Comparison of ENCODE assay signal across 8 cellular contexts in the genomic region with DNA sequence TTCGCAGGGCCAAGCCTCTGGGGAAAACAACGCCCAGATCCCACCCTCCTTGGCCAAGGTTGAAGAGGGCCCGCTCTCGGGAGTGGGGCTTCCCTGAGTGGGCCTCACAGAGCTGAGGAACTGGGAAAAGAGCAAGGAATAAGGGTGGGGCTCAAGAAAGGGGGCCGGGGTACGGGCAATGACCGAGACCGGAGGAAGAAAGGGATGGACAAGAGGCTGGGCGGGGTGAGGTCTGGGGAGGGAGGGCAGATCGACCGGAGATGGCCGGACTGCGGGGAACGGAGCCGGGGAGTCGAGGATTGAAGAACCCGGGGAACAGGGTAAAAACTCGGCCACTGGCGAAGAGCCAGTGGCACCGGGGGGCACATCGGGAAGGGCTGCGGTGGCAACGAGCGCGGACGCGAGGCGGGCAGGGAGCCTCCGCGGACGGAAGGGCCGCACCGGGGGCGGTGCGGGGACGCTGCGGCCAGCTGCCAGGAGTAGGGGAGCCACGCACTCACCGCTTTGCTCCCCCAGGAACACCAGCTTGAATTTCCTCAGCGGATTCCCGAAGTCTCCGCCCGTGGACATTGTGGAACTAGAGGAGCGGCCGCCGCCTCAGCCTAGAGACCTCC. TPM values are rescaled to one million over a fixed set of nuclear protein-coding genes. Genes with fewer than 3 reads are reported as not detected.
DNase-seq lines count a peak whose midpoint lies in the region; ATAC-seq and TF ChIP-seq lines count a peak whose summit lies in the region.

No MANE protein-coding gene starts in this region.

- ATAC-seq in HG03097 (IDR thresholded peaks at IDR 0.05; ENCODE audit: low FRiP score, unreplicated experiment) (peak; percentile 11), lower lobe of right lung (peak; percentile 49 to 57)

- peak overlapping the region; percentile 89 for H3K4me2 ChIP-seq in SU-DHL-6 (ENCODE audit: low read depth, low read length, poor library complexity, severe bottlenecking)

- peak; percentile 7 for DNase-seq in stimulated activated CD4-positive, alpha-beta T cell treated with anti-CD3 and anti-CD28 coated beads, Interleukin-12 subunit alpha, Interleukin-12 subunit beta, amount 100 ng/mL, for 4 hours
- no peak for DNase-seq in stimulated activated CD4-positive, alpha-beta T cell treated with anti-CD3 and anti-CD28 coated beads, Interleukin-4, amount 100 ng/mL, for 24 hours
- peak; percentile 41 for DNase-seq in dermis blood vessel endothelial cell
- peak; percentile 65 for DNase-seq in lower lobe of right lung
- peak; percentile 11 for DNase-seq in stromal cell of bone marrow (ENCODE audit: low read depth)
- no peak for DNase-seq in cerebellar nuclear complex (lab: John Stamatoyannopoulos, UW)

- no peaks in the 10 kb centered on the region for H3K9me2 ChIP-seq in SU-DHL-6 (replicated peaks; ENCODE audit: insufficient read depth, low read length)

- H4K20me1 ChIP-seq in SU-DHL-6 (ENCODE audit: low read depth, low read length), result peaks cover 14% of the 10 kb centered on the region; the same call in 1 of the 2 replicates

- peaks cover 51% of the 10 kb centered on the region for H3K79me2 ChIP-seq in SU-DHL-6 (ENCODE audit: insufficient read depth, low read length)

- H3F3A ChIP-seq in SU-DHL-6 (ENCODE audit: insufficient read depth), result peaks cover 28% of the 10 kb centered on the region

- H3K27ac ChIP-seq in SU-DHL-6 (ENCODE audit: low read depth, low read length), result 0 out of 2 replicates have a peak overlapping the region, but pooled peaks have one; percentile 56
- peak overlapping the region; percentile 95 for H3K27ac ChIP-seq in lower lobe of right lung

- peak overlapping the region; percentile 83 for H3K9ac ChIP-seq in SU-DHL-6 (ENCODE audit: low read length)

- H3K36me3 ChIP-seq in SU-DHL-6 (ENCODE audit: low read length) (no peaks in the 10 kb centered on the region), lower lobe of right lung (no peaks in the 10 kb centered on the region)

- intact Hi-C loops in lower lobe of right lung (cut with DNase I), result no loop called here

- H2AFZ ChIP-seq in SU-DHL-6 (ENCODE audit: low read depth, low read length, severe bottlenecking), result peak overlapping the region; percentile 72

- H3K27me3 ChIP-seq in SU-DHL-6 (ENCODE audit: low read length) (no peaks in the 10 kb centered on the region), lower lobe of right lung (ENCODE audit: low read depth) (no peaks in the 10 kb centered on the region)

- peaks cover 33% of the 10 kb centered on the region for H3K4me1 ChIP-seq in lower lobe of right lung

- H3K4me3 ChIP-seq in SU-DHL-6 (ENCODE audit: insufficient read depth, low read length, poor library complexity, severe bottlenecking) (peak overlapping the region; percentile 84), lower lobe of right lung (peak overlapping the region; percentile 92)

- TF ChIP-seq CTCF in SU-DHL-6 (IDR thresholded peaks at IDR 0.05; ENCODE audit: insufficient read depth, low read length, poor library complexity, severe bottlenecking), result no peak
- no peak for TF ChIP-seq CTCF in lower lobe of right lung (IDR thresholded peaks at IDR 0.05)

- H3K9me3 ChIP-seq in SU-DHL-6 (ENCODE audit: insufficient read depth, low read length) (no peaks in the 10 kb centered on the region), lower lobe of right lung (no peaks in the 10 kb centered on the region)

RNA-seq across cellular contexts. Expression of a gene that starts 0.7 kb away (rescaled TPM):
- total RNA-seq in dermis blood vessel endothelial cell (145 and 175 TPM in 2 replicates), lower lobe of right lung (128 TPM)

RNA-seq across cellular contexts. Expression of a gene that starts 27.5 kb away (rescaled TPM):
- total RNA-seq in dermis blood vessel endothelial cell, result 24.3 and 30.4 TPM in 2 replicates
- total RNA-seq in lower lobe of right lung, result 26.5 TPM

Comparison
In these comparisons a context has a peak if more than half of its experiments do, and no peak if none do; other contexts are left out.
1. DNase-seq: peak in stimulated activated CD4-positive, alpha-beta T cell treated with anti-CD3 and anti-CD28 coated beads, Interleukin-12 subunit alpha, Interleukin-12 subunit beta, amount 100 ng/mL, for 4 hours (single experiment), dermis blood vessel endothelial cell (single experiment), lower lobe of right lung (single experiment) and stromal cell of bone marrow (single experiment); none in stimulated activated CD4-positive, alpha-beta T cell treated with anti-CD3 and anti-CD28 coated beads, Interleukin-4, amount 100 ng/mL, for 24 hours (single experiment) and cerebellar nuclear complex (0 of 2).